Comparison of ENCODE assay signal across 18 cellular contexts in the genomic region with DNA sequence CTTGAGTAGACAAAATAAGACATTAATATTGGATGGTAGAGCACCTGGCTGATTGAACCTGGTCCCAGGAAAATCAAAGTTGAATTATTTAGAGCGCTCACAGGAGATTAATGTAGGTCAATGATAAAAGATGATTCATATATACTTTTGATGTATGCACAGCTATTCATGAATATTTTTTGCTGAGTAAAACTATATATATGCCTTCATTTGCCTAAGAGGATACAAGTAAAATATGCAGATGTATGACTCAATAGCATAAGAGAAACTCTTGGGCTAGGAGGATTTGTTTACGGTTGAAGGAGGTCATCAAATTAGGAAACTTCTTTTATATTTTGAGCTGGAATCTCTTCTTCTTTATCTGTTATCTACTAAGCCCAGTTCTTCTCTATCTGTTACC.
"Had no signal": no experiment of that assay in that cellular context is flagged by ENCODE, and none has a peak within 500 bp of the region (broad histone marks: within the 10 kb centered on the region; RNA-seq: fewer than 3 reads in every experiment).

No MANE protein-coding gene starts in this region.

- H3K9me3 ChIP-seq: colonic mucosa, esophagus muscularis mucosa, mucosa of descending colon, neutrophil, psoas muscle, right lobe of liver, suprapubic skin, tibial artery, upper lobe of left lung, uterus had no signal

- H3K36me3 ChIP-seq: colonic mucosa, esophagus muscularis mucosa, neutrophil, right lobe of liver, suprapubic skin, tibial artery, upper lobe of left lung, uterus had no signal

- H3K4me3 ChIP-seq: colonic mucosa, esophagus muscularis mucosa, mucosa of descending colon, psoas muscle, right lobe of liver, suprapubic skin, tibial artery, upper lobe of left lung, uterus had no signal

- H3K27ac ChIP-seq: colonic mucosa, esophagus muscularis mucosa, neutrophil, psoas muscle, right lobe of liver, suprapubic skin, tibial artery, upper lobe of left lung, uterus had no signal

- H3K4me1 ChIP-seq: colonic mucosa, esophagus muscularis mucosa, psoas muscle, right lobe of liver, tibial artery, upper lobe of left lung, uterus had no signal

- DNase-seq: colonic mucosa; dermis blood vessel endothelial cell; foreskin fibroblast; mucosa of descending colon; naive thymus-derived CD8-positive, alpha-beta T cell; psoas muscle; retina; right lobe of liver; stimulated activated CD4-positive, alpha-beta T cell treated with anti-CD3 and anti-CD28 coated beads, Interleukin-4, amount 100 ng/mL, for 1 hour; stimulated activated CD8-positive, alpha-beta memory T cell treated with anti-CD3 and anti-CD28 coated beads, Interleukin-4, amount 100 ng/mL, for 48 hours; stimulated activated naive CD8-positive, alpha-beta T cell treated with anti-CD3 and anti-CD28 coated beads, Interleukin-15, Interleukin-2, amounts not matched to agents 100 U/mL and 50 U/mL, for 24 hours; tibial artery; upper lobe of left lung; uterus had no signal

- H3K27me3 ChIP-seq: colonic mucosa, esophagus muscularis mucosa, neutrophil, right lobe of liver, suprapubic skin, tibial artery, upper lobe of left lung, uterus had no signal

- ATAC-seq: mucosa of descending colon; naive thymus-derived CD8-positive, alpha-beta T cell; psoas muscle; right lobe of liver; stimulated activated effector memory CD8-positive, alpha-beta T cell treated with anti-CD3 and anti-CD28 coated beads, Interleukin-12 subunit alpha, Interleukin-12 subunit beta, amount 100 ng/mL, for 72 hours; stimulated activated naive CD8-positive, alpha-beta T cell treated with anti-CD3 and anti-CD28 coated beads, Interleukin-15, Interleukin-2, amounts not matched to agents 100 U/mL and 50 U/mL, for 24 hours had no signal
